Comparison of ENCODE assay signal across 8 cellular contexts in genomic region chr6:160510976-160511617, GRCh38.
"Had no signal": no experiment of that assay in that cellular context is flagged by ENCODE, and none has a peak within 500 bp of the region (broad histone marks: within the 10 kb centered on the region; RNA-seq: fewer than 3 reads in every experiment).

No MANE protein-coding gene starts in this region.

- H3K9me3 ChIP-seq: HAP-1 had no signal

- H3K9me3 Mint-ChIP-seq: HFFc6 had no signal

- H3K4me3 Mint-ChIP-seq: HFFc6 had no signal

- H3K27ac Mint-ChIP-seq: HFFc6 had no signal

- DNase-seq: GM23248, GOT3, H7, HFFc6, IMR-90 had no signal

- H3K36me3 ChIP-seq: HAP-1 had no signal

- H3K4me3 ChIP-seq: GM23248, HAP-1 had no signal

- H3K27ac ChIP-seq: GM23248, HL-60 had no signal

- H3K4me1 ChIP-seq: HAP-1 had no signal

- ATAC-seq: HCT116 had no signal

- H3K9ac ChIP-seq: GM23248 had no signal
